In genomic region chr4:151961456-151961855, GRCh38 we compare ENCODE assay signal across 24 cellular contexts.
DNase-seq lines count a peak whose midpoint lies in the region; ATAC-seq, FAIRE-seq and TF ChIP-seq lines count a peak whose summit lies in the region.
"Had no signal": no experiment of that assay in that cellular context is flagged by ENCODE, and none has a peak within 500 bp of the region (broad histone marks: within the 10 kb centered on the region; RNA-seq: fewer than 3 reads in every experiment).

No MANE protein-coding gene starts in this region.

- peak; percentile 66 for FAIRE-seq in keratinocyte (lab: Jason Lieb, UNC)
- FAIRE-seq: G401.6, HTR-8/SVneo had no signal

- no peaks in the 10 kb centered on the region for H3K79me2 ChIP-seq in keratinocyte (ENCODE audit: control insufficient read depth, insufficient read depth, low read length)

- no peaks in the 10 kb centered on the region for H3K36me3 ChIP-seq in keratinocyte (ENCODE audit: control insufficient read depth in 2 of 2, extremely low read depth in 1 of 2, insufficient read depth in 2 of 2, low read length in 2 of 2)
- H3K36me3 ChIP-seq: BLaER1, Peyer's patch, SJSA1 had no signal

- ATAC-seq in GM19463 (IDR thresholded peaks at IDR 0.05; ENCODE audit: unreplicated experiment) (no peak), HG02798 (IDR thresholded peaks at IDR 0.05; ENCODE audit: poor library complexity, unreplicated experiment) (no peak)

- H3K9ac ChIP-seq in keratinocyte (ENCODE audit: control insufficient read depth, extremely low read depth, insufficient read depth, low read length), result no peak overlapping the region
- H3K9ac ChIP-seq: BLaER1, GM23248 had no signal

- dilution Hi-C loops in keratinocyte (cut with MboI; ENCODE audit: extremely low pct_ligation_motif_present, low sequenced_read_pairs), result no loop called here

- no peak overlapping the region for H2AFZ ChIP-seq in keratinocyte (ENCODE audit: control insufficient read depth, low read length)
- H2AFZ ChIP-seq: GM23248 had no signal

- no peaks in the 10 kb centered on the region for H3K9me3 ChIP-seq in keratinocyte (ENCODE audit: control insufficient read depth, low read depth, low read length)
- H3K9me3 ChIP-seq: BLaER1, Peyer's patch, SJSA1 had no signal

- H3K4me2 ChIP-seq in keratinocyte (ENCODE audit: control insufficient read depth, extremely low read depth, insufficient read depth, low read depth, low read length), result no peak overlapping the region
- H3K4me2 ChIP-seq: BLaER1 had no signal

- no peaks in the 10 kb centered on the region for H3K27me3 ChIP-seq in keratinocyte (ENCODE audit: control insufficient read depth, extremely low read depth, insufficient read depth, low read length)
- H3K27me3 ChIP-seq: BLaER1, Peyer's patch, SJSA1 had no signal

- no peaks in the 10 kb centered on the region for H3K9me1 ChIP-seq in keratinocyte (ENCODE audit: control insufficient read depth, extremely low read depth, insufficient read depth, low read length)

- peaks cover 11% of the 10 kb centered on the region for H3K4me1 ChIP-seq in keratinocyte (ENCODE audit: control insufficient read depth, extremely low read depth, insufficient read depth, low read length)
- H3K4me1 ChIP-seq: Peyer's patch, SJSA1 had no signal

- peak overlapping the region; percentile 31 for H3K27ac ChIP-seq in angular gyrus (ENCODE audit: low read depth, low read length)
- H3K27ac ChIP-seq in keratinocyte (ENCODE audit: control insufficient read depth, insufficient read depth, low read length), result no peak overlapping the region
- H3K27ac ChIP-seq: 22Rv1, BLaER1, GM23248, Peyer's patch, SJSA1 had no signal

- H3K4me3 ChIP-seq in keratinocyte (ENCODE audit: control insufficient read depth in 2 of 3, extremely low read depth in 1 of 3, insufficient read depth in 2 of 3, low read depth in 1 of 3, low read length in 3 of 3), result no peak overlapping the region
- H3K4me3 ChIP-seq: BLaER1, GM23248, Peyer's patch, SJSA1 had no signal

- no peak for TF ChIP-seq CTCF in keratinocyte (optimal IDR thresholded peaks at IDR 0.05 in 1 of 3, IDR thresholded peaks at IDR 0.05 in 1 of 3, conservative IDR thresholded peaks at IDR 0.05 in 1 of 3; ENCODE audit: extremely low read depth in 1 of 3, insufficient read depth in 2 of 3, low read length in 3 of 3)

- peak; percentile 26 for DNase-seq in DMS153 (lab: John Stamatoyannopoulos, UW)
- no peak for DNase-seq in DMS153 treated with DMSO at 0.1 percent for 48 hours (lab: John Stamatoyannopoulos, UW; ENCODE audit: unreplicated experiment)
- no peak for DNase-seq in keratinocyte (ENCODE audit: low read depth, low spot score)
- peak; percentile 42 for DNase-seq in superior temporal gyrus (ENCODE audit: extremely low spot score)
- DNase-seq in NCI-H69 (lab: John Stamatoyannopoulos, UW), result no peak
- DNase-seq: ACHN; CD4-positive, alpha-beta T cell; COR-L47; DMS 273 treated with DMSO at 0.1 percent for 48 hours; HCEC 1CT; KG1; NCI-H1092; NCI-H1436; NCI-H187 treated with DMSO at 0.1 percent for 48 hours; Peyer's patch had no signal

- no peaks in the 10 kb centered on the region for H4K20me1 ChIP-seq in keratinocyte (ENCODE audit: control insufficient read depth, extremely low read depth, insufficient read depth, low read length)
- H4K20me1 ChIP-seq: BLaER1 had no signal

Comparison
In these comparisons a context has a peak if more than half of its experiments do, and no peak if none do; other contexts are left out.
1. DNase-seq: peak in DMS153 (single experiment) and superior temporal gyrus (single experiment); none in DMS153 treated with DMSO at 0.1 percent for 48 hours (single experiment), keratinocyte (single experiment) and NCI-H69 (single experiment).